In the genomic region with DNA sequence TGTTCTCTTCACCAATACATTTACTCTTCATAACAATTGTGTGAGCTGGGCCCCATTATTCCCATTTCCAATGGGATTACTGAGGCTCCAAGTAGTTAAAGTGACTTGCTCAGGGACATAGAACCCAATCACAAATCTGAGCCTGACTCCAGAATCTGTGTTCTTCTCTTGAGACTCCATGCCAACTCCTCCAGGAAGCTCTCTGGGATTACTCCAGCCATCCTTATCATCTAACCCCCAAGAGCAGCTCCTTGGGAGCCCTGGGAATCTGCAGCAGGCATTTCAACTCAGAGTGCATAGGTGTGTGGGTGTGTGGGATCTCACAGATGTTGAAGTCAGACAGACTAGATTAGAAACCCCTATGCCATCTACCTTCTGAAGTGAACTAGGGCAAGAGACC, we compare ENCODE assay signal across 22 cellular contexts.
DNase-seq lines count a peak whose midpoint lies in the region; ATAC-seq, FAIRE-seq and TF ChIP-seq lines count a peak whose summit lies in the region.
"Had no signal": no experiment of that assay in that cellular context is flagged by ENCODE, and none has a peak within 500 bp of the region (broad histone marks: within the 10 kb centered on the region; RNA-seq: fewer than 3 reads in every experiment).

No MANE protein-coding gene starts in this region.

- TF ChIP-seq CTCF in A549 (IDR thresholded peaks at IDR 0.05) (no peak), OCI-LY1 (IDR thresholded peaks at IDR 0.05; ENCODE audit: low read length) (no peak), endodermal cell (conservative IDR thresholded peaks at IDR 0.05) (no peak), tibial nerve (IDR thresholded peaks at IDR 0.05) (no peak), type B pancreatic cell (conservative IDR thresholded peaks at IDR 0.05) (no peak)

- H3F3A ChIP-seq in OCI-LY1 (ENCODE audit: insufficient read depth, low read length): peaks cover 9% of the 10 kb centered on the region

- H3K4me1 Mint-ChIP-seq in endodermal cell: peaks cover 44% of the 10 kb centered on the region
- peaks cover 54% of the 10 kb centered on the region for H3K4me1 Mint-ChIP-seq in stimulated activated memory B cell treated with anti-CD40 and anti-IgM and Interleukin-4, amounts not matched to agents 10 μg/mL and 1 μg/mL and 100 μg/mL, for 72 hours
- no peaks in the 10 kb centered on the region for H3K4me1 Mint-ChIP-seq in T-helper 2 cell treated with Interferon-gamma antibody and Interleukin-4, amounts not matched to agents 5 μg/mL and 100 μg/mL, for 36 hours (ENCODE audit: low read depth)
- H3K4me1 Mint-ChIP-seq in type B pancreatic cell (ENCODE audit: unreplicated experiment): peaks cover 37% of the 10 kb centered on the region

- no peak for TF ChIP-seq RAD21 in A549 (conservative IDR thresholded peaks at IDR 0.05 in 1 of 2, IDR thresholded peaks at IDR 0.05 in 1 of 2)

- H3K9me3 ChIP-seq in A549 (no peaks in the 10 kb centered on the region), OCI-LY1 (ENCODE audit: low read length) (no peaks in the 10 kb centered on the region), endodermal cell (ENCODE audit: control insufficient read depth, low read length) (peaks cover 7% of the 10 kb centered on the region), tibial nerve (no peaks in the 10 kb centered on the region)

- H3K4me1 ChIP-seq in A549 (peaks cover 16% of the 10 kb centered on the region), OCI-LY1 (ENCODE audit: insufficient read depth, low read length, severe bottlenecking) (peaks cover 85% of the 10 kb centered on the region), endodermal cell (ENCODE audit: control insufficient read depth, insufficient read depth, low read length) (peaks cover 10% of the 10 kb centered on the region), tibial nerve (peaks cover 0 to 5% (median 0%) of the 10 kb centered on the region in 4 donors)

- H3K27ac Mint-ChIP-seq in endodermal cell (peak overlapping the region; percentile 41), type B pancreatic cell (no peak overlapping the region)
- peak overlapping the region; percentile 28 for H3K27ac Mint-ChIP-seq in stimulated activated memory B cell treated with anti-CD40 and anti-IgM and Interleukin-4, amounts not matched to agents 10 μg/mL and 1 μg/mL and 100 μg/mL, for 72 hours
- H3K27ac Mint-ChIP-seq in T-helper 2 cell treated with Interferon-gamma antibody and Interleukin-4, amounts not matched to agents 5 μg/mL and 100 μg/mL, for 36 hours: no peak overlapping the region
- H3K27ac Mint-ChIP-seq: CD8-positive, alpha-beta T cell had no signal

- POLR2A ChIA-PET in A549 (lab: Yijun Ruan, JAX): no interaction called here

- H3K27me3 ChIP-seq in OCI-LY1 (ENCODE audit: insufficient read depth, low read length) (no peaks in the 10 kb centered on the region), endodermal cell (ENCODE audit: control insufficient read depth, insufficient read depth, low read length, poor library complexity, severe bottlenecking) (no peaks in the 10 kb centered on the region), tibial nerve (no peaks in the 10 kb centered on the region)

- H3K4me2 ChIP-seq in A549 (no peak overlapping the region), OCI-LY1 (ENCODE audit: low read length) (no peak overlapping the region)

- H2AFZ ChIP-seq in OCI-LY1 (ENCODE audit: low read length): no peak overlapping the region

- H3K36me3 Mint-ChIP-seq in endodermal cell (ENCODE audit: low read depth) (no peaks in the 10 kb centered on the region), type B pancreatic cell (no peaks in the 10 kb centered on the region)
- H3K36me3 Mint-ChIP-seq in stimulated activated memory B cell treated with anti-CD40 and anti-IgM and Interleukin-4, amounts not matched to agents 10 μg/mL and 1 μg/mL and 100 μg/mL, for 72 hours: no peaks in the 10 kb centered on the region
- H3K36me3 Mint-ChIP-seq in T-helper 2 cell treated with Interferon-gamma antibody and Interleukin-4, amounts not matched to agents 5 μg/mL and 100 μg/mL, for 36 hours (ENCODE audit: low read depth): no peaks in the 10 kb centered on the region
- H3K36me3 Mint-ChIP-seq: CD8-positive, alpha-beta T cell had no signal

- no peaks in the 10 kb centered on the region for H3K9me2 ChIP-seq in OCI-LY1 (ENCODE audit: low read depth, low read length)

- FAIRE-seq in A549 (lab: Jason Lieb, UNC): no peak
- FAIRE-seq: A204.1, GM12891, GM18507 had no signal

- H3K9me3 Mint-ChIP-seq in endodermal cell (no peaks in the 10 kb centered on the region), type B pancreatic cell (no peaks in the 10 kb centered on the region)
- no peaks in the 10 kb centered on the region for H3K9me3 Mint-ChIP-seq in stimulated activated memory B cell treated with anti-CD40 and anti-IgM and Interleukin-4, amounts not matched to agents 10 μg/mL and 1 μg/mL and 100 μg/mL, for 72 hours
- H3K9me3 Mint-ChIP-seq in T-helper 2 cell treated with Interferon-gamma antibody and Interleukin-4, amounts not matched to agents 5 μg/mL and 100 μg/mL, for 36 hours: no peaks in the 10 kb centered on the region
- H3K9me3 Mint-ChIP-seq: CD8-positive, alpha-beta T cell had no signal

- CTCF ChIA-PET in A549 (lab: Yijun Ruan, JAX): no interaction called here

- DNase-seq in A549 (ENCODE audit: low read depth in 1 of 2, low spot score in 1 of 2) (no peak), endodermal cell (no peak), tibial nerve (ENCODE audit: low spot score in 2 of 2) (no peak), COLO668 (lab: John Stamatoyannopoulos, UW; ENCODE audit: unreplicated experiment) (no peak), type B pancreatic cell (ENCODE audit: extremely low spot score, unreplicated experiment) (no peak)
- no peak for DNase-seq in T-helper 2 cell treated with Interferon-gamma antibody and Interleukin-4, amounts not matched to agents 5 μg/mL and 100 μg/mL, for 36 hours (ENCODE audit: low spot score)
- DNase-seq: ACHN; AML-193; C1 segment of cervical spinal cord; CD8-positive, alpha-beta T cell; DMS53; DMS79 treated with DMSO at 0.1 percent for 48 hours; GF-D8; GOT3; H7 had no signal

- H3K4me3 ChIP-seq in A549 (no peak overlapping the region), OCI-LY1 (ENCODE audit: low read depth, low read length, poor library complexity, severe bottlenecking) (no peak overlapping the region), endodermal cell (ENCODE audit: low read length) (no peak overlapping the region), tibial nerve (no peak overlapping the region)

- peaks cover 7% of the 10 kb centered on the region; the same call in 1 of the 2 replicates for H3K79me2 ChIP-seq in OCI-LY1 (ENCODE audit: insufficient read depth, low read length)

- H3K36me3 ChIP-seq in OCI-LY1 (ENCODE audit: insufficient read depth, low read length) (no peaks in the 10 kb centered on the region), endodermal cell (ENCODE audit: control insufficient read depth, insufficient read depth, low read length) (no peaks in the 10 kb centered on the region), tibial nerve (no peaks in the 10 kb centered on the region)

- H4K20me1 ChIP-seq in OCI-LY1 (ENCODE audit: insufficient read depth, low read length): no peaks in the 10 kb centered on the region

- H3K4me3 Mint-ChIP-seq in endodermal cell (no peak overlapping the region), type B pancreatic cell (no peak overlapping the region)
- no peak overlapping the region for H3K4me3 Mint-ChIP-seq in stimulated activated memory B cell treated with anti-CD40 and anti-IgM and Interleukin-4, amounts not matched to agents 10 μg/mL and 1 μg/mL and 100 μg/mL, for 72 hours
- H3K4me3 Mint-ChIP-seq in T-helper 2 cell treated with Interferon-gamma antibody and Interleukin-4, amounts not matched to agents 5 μg/mL and 100 μg/mL, for 36 hours: no peak overlapping the region
- H3K4me3 Mint-ChIP-seq: CD8-positive, alpha-beta T cell had no signal

- H3K9ac ChIP-seq in OCI-LY1 (ENCODE audit: low read length) (no peak overlapping the region), endodermal cell (ENCODE audit: extremely low read depth, low read length, poor library complexity, severe bottlenecking) (no peak overlapping the region)

- ATAC-seq in A549: no peak
- no peak for ATAC-seq in stimulated activated memory B cell treated with anti-CD40 and anti-IgM and Interleukin-4, amounts not matched to agents 10 μg/mL and 1 μg/mL and 100 μg/mL, for 72 hours
- ATAC-seq: CD8-positive, alpha-beta T cell; HCT116 had no signal

- TF ChIP-seq EP300 in A549 (IDR thresholded peaks at IDR 0.05) (no peak), tibial nerve (IDR thresholded peaks at IDR 0.05) (no peak)

- no peak for TF ChIP-seq POLR2A in A549 (IDR thresholded peaks at IDR 0.05; ENCODE audit: low read length)
- no peak for TF ChIP-seq POLR2A in tibial nerve (IDR thresholded peaks at IDR 0.05)

- H3K27me3 Mint-ChIP-seq in endodermal cell (ENCODE audit: insufficient read depth) (peaks cover 2% of the 10 kb centered on the region), type B pancreatic cell (no peaks in the 10 kb centered on the region)
- H3K27me3 Mint-ChIP-seq in stimulated activated memory B cell treated with anti-CD40 and anti-IgM and Interleukin-4, amounts not matched to agents 10 μg/mL and 1 μg/mL and 100 μg/mL, for 72 hours: no peaks in the 10 kb centered on the region
- H3K27me3 Mint-ChIP-seq in T-helper 2 cell treated with Interferon-gamma antibody and Interleukin-4, amounts not matched to agents 5 μg/mL and 100 μg/mL, for 36 hours (ENCODE audit: low read depth): no peaks in the 10 kb centered on the region

- H3K27ac ChIP-seq in A549: 0 out of 6 replicates have a peak overlapping the region, but pooled peaks of 1 of the 2 experiments have one; percentile 3
- peak overlapping the region; percentile 52 for H3K27ac ChIP-seq in OCI-LY1 (ENCODE audit: low read depth, low read length, poor library complexity, severe bottlenecking)
- no peak overlapping the region for H3K27ac ChIP-seq in endodermal cell (ENCODE audit: low read depth, low read length)
- H3K27ac ChIP-seq in tibial nerve: no peak overlapping the region
- H3K27ac ChIP-seq: 22Rv1 had no signal

TF ChIP-seq in A549, 52 proteins besides CTCF, POLR2A, EP300 and RAD21:
- TF ChIP-seq KDM5A (IDR thresholded peaks at IDR 0.05): no peak
- no peak for TF ChIP-seq CEBPB (IDR thresholded peaks at IDR 0.05)
- peak; percentile 64 for TF ChIP-seq ZFP36 (IDR thresholded peaks at IDR 0.05; ENCODE audit: borderline replicate concordance, partially characterized antibody)

Comparison
In these comparisons a context has a peak if more than half of its experiments do, and no peak if none do; other contexts are left out.
1. H3K27ac Mint-ChIP-seq: peak in endodermal cell (single experiment) and stimulated activated memory B cell treated with anti-CD40 and anti-IgM and Interleukin-4, amounts not matched to agents 10 μg/mL and 1 μg/mL and 100 μg/mL, for 72 hours (single experiment); none in T-helper 2 cell treated with Interferon-gamma antibody and Interleukin-4, amounts not matched to agents 5 μg/mL and 100 μg/mL, for 36 hours (single experiment) and type B pancreatic cell (single experiment).